12 cellular contexts compared by ENCODE assay signal in genomic region chr6:43579171-43579570, GRCh38. TPM values are rescaled to one million over a fixed set of nuclear protein-coding genes. Genes with fewer than 3 reads are reported as not detected.
DNase-seq lines count a peak whose midpoint lies in the region; ATAC-seq and TF ChIP-seq lines count a peak whose summit lies in the region.
"Had no signal": no experiment of that assay in that cellular context is flagged by ENCODE, and none has a peak within 500 bp of the region (broad histone marks: within the 10 kb centered on the region; RNA-seq: fewer than 3 reads in every experiment).

No MANE protein-coding gene starts in this region.

- no peaks in the 10 kb centered on the region for H3K9me3 ChIP-seq in breast epithelium
- no peaks in the 10 kb centered on the region for H3K9me3 ChIP-seq in SU-DHL-6 (ENCODE audit: insufficient read depth, low read length)
- H3K9me3 ChIP-seq in upper lobe of left lung = no peaks in the 10 kb centered on the region
- no peaks in the 10 kb centered on the region for H3K9me3 ChIP-seq in Karpas-422 (ENCODE audit: low read length)

- H3K36me3 ChIP-seq in breast epithelium (no peaks in the 10 kb centered on the region), SU-DHL-6 (ENCODE audit: low read length) (peaks cover 35% of the 10 kb centered on the region), upper lobe of left lung (peaks cover 0 to 17% (median 14%) of the 10 kb centered on the region in 4 donors), Karpas-422 (ENCODE audit: insufficient read depth, low read length) (peaks cover 15% of the 10 kb centered on the region; the same call in 1 of the 2 replicates)

- H4K20me1 ChIP-seq in SU-DHL-6 (ENCODE audit: low read depth, low read length) (peaks cover 20% of the 10 kb centered on the region), Karpas-422 (ENCODE audit: insufficient read depth, low read depth, low read length) (no peaks in the 10 kb centered on the region)

- H3F3A ChIP-seq in SU-DHL-6 (ENCODE audit: insufficient read depth) = peaks cover 32% of the 10 kb centered on the region

- H3K4me2 ChIP-seq in SU-DHL-6 (ENCODE audit: low read depth, low read length, poor library complexity, severe bottlenecking) (peak overlapping the region; percentile 60), Karpas-422 (ENCODE audit: low read depth, low read length, poor library complexity, severe bottlenecking) (no peak overlapping the region)

- no peak for ATAC-seq in stimulated activated memory B cell treated with anti-CD40 and anti-IgM and Interleukin-4, amounts not matched to agents 10 μg/mL and 1 μg/mL and 100 μg/mL, for 72 hours
- no peak for ATAC-seq in upper lobe of left lung (ENCODE audit: low FRiP score in 2 of 2)

- H3K9me2 ChIP-seq in SU-DHL-6 (replicated peaks; ENCODE audit: insufficient read depth, low read length) (no peaks in the 10 kb centered on the region), Karpas-422 (replicated peaks; ENCODE audit: insufficient read depth, low read length) (no peaks in the 10 kb centered on the region)

- intact Hi-C loops in MCF 10A (cut with micrococcal nuclease) = no loop called here
- intact Hi-C loops in breast epithelium (cut with DNase I; ENCODE audit: low total_unique reads) = no loop called here

- WGBS in upper lobe of left lung, 2 donors = 73 to 75% methylated on average over 2 of the region's 2 CpGs

- no peak overlapping the region for H3K27ac Mint-ChIP-seq in MCF 10A (ENCODE audit: low read depth, unreplicated experiment)
- peak overlapping the region; percentile 69 for H3K27ac Mint-ChIP-seq in stimulated activated memory B cell treated with anti-CD40 and anti-IgM and Interleukin-4, amounts not matched to agents 10 μg/mL and 1 μg/mL and 100 μg/mL, for 72 hours

- no peaks in the 10 kb centered on the region for H3K27me3 ChIP-seq in breast epithelium
- no peaks in the 10 kb centered on the region for H3K27me3 ChIP-seq in SU-DHL-6 (ENCODE audit: low read length)
- no peaks in the 10 kb centered on the region for H3K27me3 ChIP-seq in upper lobe of left lung
- no peaks in the 10 kb centered on the region for H3K27me3 ChIP-seq in Karpas-422 (ENCODE audit: low read length)

- H3K27ac ChIP-seq in breast epithelium (peak overlapping the region in 1 of 2 donors; percentile 1), SU-DHL-6 (ENCODE audit: low read depth, low read length) (no peak overlapping the region), upper lobe of left lung (no peak overlapping the region), Karpas-422 (ENCODE audit: low read length) (no peak overlapping the region)
- H3K27ac ChIP-seq: C4-2B had no signal

- BruUV-seq in MCF 10A (replicated peaks; lab: Mats Ljungman, UMichigan) = no TSS peak

- no peak overlapping the region for H3K4me3 ChIP-seq in breast epithelium
- H3K4me3 ChIP-seq in SU-DHL-6 (ENCODE audit: insufficient read depth, low read length, poor library complexity, severe bottlenecking) = no peak overlapping the region
- H3K4me3 ChIP-seq in fibroblast of villous mesenchyme (ENCODE audit: low read depth, low read length) = no peak overlapping the region
- H3K4me3 ChIP-seq in upper lobe of left lung = no peak overlapping the region
- H3K4me3 ChIP-seq in Karpas-422 (ENCODE audit: low read length) = no peak overlapping the region

- no peak for TF ChIP-seq EP300 in upper lobe of left lung (IDR thresholded peaks at IDR 0.05)

- no peak for TF ChIP-seq CTCF in MCF 10A (IDR thresholded peaks at IDR 0.05; ENCODE audit: unreplicated experiment)
- TF ChIP-seq CTCF in breast epithelium (IDR thresholded peaks at IDR 0.05) = no peak
- TF ChIP-seq CTCF in SU-DHL-6 (IDR thresholded peaks at IDR 0.05; ENCODE audit: insufficient read depth, low read length, poor library complexity, severe bottlenecking) = no peak
- no peak for TF ChIP-seq CTCF in fibroblast of villous mesenchyme (IDR thresholded peaks at IDR 0.05; ENCODE audit: insufficient read depth, low read depth, low read length)
- no peak for TF ChIP-seq CTCF in upper lobe of left lung (IDR thresholded peaks at IDR 0.05)

- peak overlapping the region; percentile 24 for H3K4me3 Mint-ChIP-seq in MCF 10A (ENCODE audit: unreplicated experiment)
- peak overlapping the region; percentile 30 for H3K4me3 Mint-ChIP-seq in stimulated activated memory B cell treated with anti-CD40 and anti-IgM and Interleukin-4, amounts not matched to agents 10 μg/mL and 1 μg/mL and 100 μg/mL, for 72 hours

- H3K4me1 Mint-ChIP-seq in MCF 10A (ENCODE audit: insufficient read depth, unreplicated experiment) = peaks cover 11% of the 10 kb centered on the region
- peaks cover 44% of the 10 kb centered on the region for H3K4me1 Mint-ChIP-seq in stimulated activated memory B cell treated with anti-CD40 and anti-IgM and Interleukin-4, amounts not matched to agents 10 μg/mL and 1 μg/mL and 100 μg/mL, for 72 hours

- H2AFZ ChIP-seq in SU-DHL-6 (ENCODE audit: low read depth, low read length, severe bottlenecking) (no peak overlapping the region), Karpas-422 (ENCODE audit: low read length) (no peak overlapping the region)

- TF ChIP-seq POLR2A in breast epithelium (IDR thresholded peaks at IDR 0.05) (no peak), upper lobe of left lung (IDR thresholded peaks at IDR 0.05) (no peak)

- DNase-seq in MCF 10A (ENCODE audit: unreplicated experiment) = no peak
- DNase-seq in breast epithelium (ENCODE audit: low spot score in 2 of 2) = no peak
- peak; percentile 3 for DNase-seq in fibroblast of villous mesenchyme (ENCODE audit: low read depth)
- no peak for DNase-seq in cortex of kidney (lab: John Stamatoyannopoulos, UW)
- no peak for DNase-seq in upper lobe of left lung
- DNase-seq in Karpas-422 = no peak
- DNase-seq: activated CD8-positive, alpha-beta memory T cell treated with anti-CD3 and anti-CD28 coated beads for 24 hours; NCI-H187 treated with DMSO at 0.1 percent for 48 hours; Right ventricle myocardium superior had no signal

- no peaks in the 10 kb centered on the region for H3K27me3 Mint-ChIP-seq in MCF 10A (ENCODE audit: insufficient read depth, unreplicated experiment)
- no peaks in the 10 kb centered on the region for H3K27me3 Mint-ChIP-seq in stimulated activated memory B cell treated with anti-CD40 and anti-IgM and Interleukin-4, amounts not matched to agents 10 μg/mL and 1 μg/mL and 100 μg/mL, for 72 hours

- peaks cover 57% of the 10 kb centered on the region for H3K36me3 Mint-ChIP-seq in MCF 10A (ENCODE audit: insufficient read depth, unreplicated experiment)
- H3K36me3 Mint-ChIP-seq in stimulated activated memory B cell treated with anti-CD40 and anti-IgM and Interleukin-4, amounts not matched to agents 10 μg/mL and 1 μg/mL and 100 μg/mL, for 72 hours = peaks cover 8% of the 10 kb centered on the region

- POLR2A ChIA-PET in MCF 10A (lab: Yijun Ruan, JAX) = interaction anchor here (0.6 to 2.6 kb wide), 6 partner anchors 15 to 482 kb away, joined by 3 to 7 read pairs (median 4); partner anchors contain the start of gene MAD2L1BP

- peaks cover 4 to 11% of the 10 kb centered on the region in 2 donors for H3K4me1 ChIP-seq in breast epithelium
- H3K4me1 ChIP-seq in upper lobe of left lung = peaks cover 20 to 37% (median 29%) of the 10 kb centered on the region in 4 donors
- peaks cover 27% of the 10 kb centered on the region for H3K4me1 ChIP-seq in Karpas-422 (ENCODE audit: low read length)

- H3K79me2 ChIP-seq in SU-DHL-6 (ENCODE audit: insufficient read depth, low read length) (peaks cover 67% of the 10 kb centered on the region), Karpas-422 (ENCODE audit: low read length) (peaks cover 56% of the 10 kb centered on the region)

- H3K9me3 Mint-ChIP-seq in MCF 10A (ENCODE audit: unreplicated experiment) = no peaks in the 10 kb centered on the region
- no peaks in the 10 kb centered on the region for H3K9me3 Mint-ChIP-seq in stimulated activated memory B cell treated with anti-CD40 and anti-IgM and Interleukin-4, amounts not matched to agents 10 μg/mL and 1 μg/mL and 100 μg/mL, for 72 hours

- CTCF ChIA-PET in MCF 10A (lab: Yijun Ruan, JAX) = interaction anchor here (0.7 kb wide), 1 partner anchor 1791 kb away, joined by 5 read pairs; the partner anchor contains the start of gene TOMM6

- H3K9ac ChIP-seq in SU-DHL-6 (ENCODE audit: low read length) = no peak overlapping the region
- H3K9ac ChIP-seq in Karpas-422 (ENCODE audit: low read length) = no peak overlapping the region

RNA-seq across cellular contexts. Expression of gene POLH, which starts 3.2 kb away (rescaled TPM):
- 34.5 and 36.7 TPM in 2 replicates for total RNA-seq in MCF 10A (2022)
- total RNA-seq in breast epithelium = 10 to 100 TPM in 1 of 3 donors, 1 to 10 TPM in 2; 8.6 to 13.0 (median 9.8) TPM
- 20.0 and 40.6 TPM in 2 replicates for total RNA-seq in fibroblast of villous mesenchyme
- total RNA-seq in upper lobe of left lung = 10 to 100 TPM in 5 of 6 donors, 1 to 10 TPM in 1; 9.1 to 27.5 (median 19.8) TPM
- 10.3 and 15.4 TPM in 2 replicates for total RNA-seq in Karpas-422 (2014; rRNA removed; shearing (Covaris generic); ENCODE audit: low replicate concordance)

RNA-seq across cellular contexts. Expression of gene XPO5, which starts 3.3 kb away (rescaled TPM):
- total RNA-seq in MCF 10A (2022) = 92.0 and 98.6 TPM in 2 replicates
- 10 to 100 TPM; 16.5 to 28.8 (median 27.2) TPM for total RNA-seq in breast epithelium
- 28.0 and 43.2 TPM in 2 replicates for total RNA-seq in fibroblast of villous mesenchyme
- 10 to 100 TPM; 17.9 to 48.2 (median 25.1) TPM for total RNA-seq in upper lobe of left lung
- 57.9 and 61.2 TPM in 2 replicates for total RNA-seq in Karpas-422 (2014; rRNA removed; shearing (Covaris generic); ENCODE audit: low replicate concordance)

RNA-seq across cellular contexts. Expression of gene GTPBP2, which starts 49.9 kb away (rescaled TPM):
- total RNA-seq in MCF 10A (2022) (277 and 311 TPM in 2 replicates), breast epithelium (10 to 100 TPM; 41.4 to 58.0 (median 43.6) TPM), fibroblast of villous mesenchyme (50.1 and 69.9 TPM in 2 replicates), upper lobe of left lung (100 to 1,000 TPM in 1 of 6 donors, 10 to 100 TPM in 5; 41.3 to 128 (median 78.1) TPM)
- 70.3 and 72.3 TPM in 2 replicates for total RNA-seq in Karpas-422 (2014; rRNA removed; shearing (Covaris generic); ENCODE audit: low replicate concordance)

RNA-seq across cellular contexts. Expression of gene MAD2L1BP, which starts 56.5 kb away (rescaled TPM):
- 21.2 and 21.6 TPM in 2 replicates for total RNA-seq in MCF 10A (2022)
- total RNA-seq in breast epithelium = 10 to 100 TPM; 33.4 to 53.0 (median 33.4) TPM
- 18.0 and 20.7 TPM in 2 replicates for total RNA-seq in fibroblast of villous mesenchyme
- 10 to 100 TPM; 16.8 to 66.4 (median 24.9) TPM for total RNA-seq in upper lobe of left lung
- total RNA-seq in Karpas-422 (2014; rRNA removed; shearing (Covaris generic); ENCODE audit: low replicate concordance) = 28.5 and 32.2 TPM in 2 replicates
